ENCODE assay signal across 14 cellular contexts in the genomic region with DNA sequence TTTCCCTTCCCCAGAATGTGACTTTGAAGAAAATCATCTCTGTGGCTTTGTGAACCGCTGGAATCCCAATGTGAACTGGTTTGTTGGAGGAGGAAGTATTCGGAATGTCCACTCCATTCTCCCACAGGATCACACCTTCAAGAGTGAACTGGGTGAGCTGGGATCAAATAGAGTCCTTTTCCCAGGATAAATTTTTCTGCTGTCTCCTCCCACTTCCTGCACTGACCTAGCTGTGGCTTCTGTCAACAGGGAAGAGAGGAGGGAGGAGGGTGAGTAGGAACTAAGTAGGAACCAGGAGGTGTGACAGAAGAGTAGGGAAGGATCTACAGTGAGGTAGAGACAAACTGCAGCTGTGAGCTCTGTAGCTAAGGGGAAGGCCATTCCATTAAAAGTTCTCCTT.
A peak's percentile ranks its signal among the peaks of the same experiment; 100 is the strongest.
DNase-seq lines count a peak whose midpoint lies in the region; ATAC-seq, FAIRE-seq and TF ChIP-seq lines count a peak whose summit lies in the region.
"Had no signal": no experiment of that assay in that cellular context is flagged by ENCODE, and none has a peak within 500 bp of the region (broad histone marks: within the 10 kb centered on the region; RNA-seq: fewer than 3 reads in every experiment).

No MANE protein-coding gene starts in this region.

- no peak overlapping the region for H3K4me3 ChIP-seq in HepG2 (replicated peaks in 1 of 3; ENCODE audit: insufficient read depth in 1 of 3, low read depth in 2 of 3, low read length in 3 of 3)
- H3K4me3 ChIP-seq in right lobe of liver: no peak overlapping the region
- H3K4me3 ChIP-seq in gastroesophageal sphincter: no peak overlapping the region
- no peak overlapping the region for H3K4me3 ChIP-seq in dorsolateral prefrontal cortex
- no peak overlapping the region for H3K4me3 ChIP-seq in suprapubic skin
- H3K4me3 ChIP-seq: transverse colon had no signal

- H3K4me1 ChIP-seq in HepG2 (ENCODE audit: insufficient read depth, low read length) (peaks cover 33% of the 10 kb centered on the region), right lobe of liver (no peaks in the 10 kb centered on the region), gastroesophageal sphincter (peaks cover 13 to 66% (median 17%) of the 10 kb centered on the region in 3 donors), suprapubic skin (peaks cover 9% of the 10 kb centered on the region)

- POLR2A ChIA-PET in HepG2 (lab: Yijun Ruan, JAX): no interaction called here

- no peak for TF ChIP-seq EP300 in HepG2 (IDR thresholded peaks at IDR 0.05; ENCODE audit: low read depth in 2 of 2, low read length in 2 of 2)
- TF ChIP-seq EP300 in HepG2 (CRISPR knock-in tag; IDR thresholded peaks at IDR 0.05; ENCODE audit: borderline replicate concordance): no peak
- TF ChIP-seq EP300 in gastroesophageal sphincter (IDR thresholded peaks at IDR 0.05): no peak
- TF ChIP-seq EP300 in suprapubic skin (IDR thresholded peaks at IDR 0.05): no peak

- TF ChIP-seq RAD21 in HepG2 (CRISPR knock-in tag; IDR thresholded peaks at IDR 0.05): no peak

- TF ChIP-seq CTCF in HepG2 (CRISPR knock-in tag; IDR thresholded peaks at IDR 0.05) (no peak), right lobe of liver (IDR thresholded peaks at IDR 0.05) (no peak), gastroesophageal sphincter (IDR thresholded peaks at IDR 0.05) (no peak), dorsolateral prefrontal cortex (IDR thresholded peaks at IDR 0.05 in 54 of 56, conservative IDR thresholded peaks at IDR 0.05 in 2 of 56; ENCODE audit: low read depth in 1 of 56, partially characterized antibody in 56 of 56) (no peak), suprapubic skin (IDR thresholded peaks at IDR 0.05) (no peak)

- no peak overlapping the region for H3K9ac ChIP-seq in HepG2 (ENCODE audit: insufficient read depth, low read depth, low read length)

- no peak overlapping the region for H2AFZ ChIP-seq in HepG2 (ENCODE audit: low read length)

- H3K27ac ChIP-seq in HepG2 (ENCODE audit: extremely low read length, insufficient read depth, low read length) (no peak overlapping the region), right lobe of liver (no peak overlapping the region), gastroesophageal sphincter (peak overlapping the region in 3 of 4 donors; percentile 64 to 79 (median 72)), dorsolateral prefrontal cortex (no peak overlapping the region), suprapubic skin (no peak overlapping the region)
- H3K27ac ChIP-seq: neutrophil had no signal

- DNase-seq in HepG2 (ENCODE audit: low spot score): peak; percentile 17
- no peak for DNase-seq in right lobe of liver
- DNase-seq in NCI-H226: peak; percentile 34
- no peak for DNase-seq in dorsolateral prefrontal cortex
- no peak for DNase-seq in suprapubic skin (ENCODE audit: low spot score in 2 of 2)
- DNase-seq: activated T-cell treated with anti-CD3 and anti-CD28 coated beads for 4 hours, cerebellar nuclear complex had no signal

- 59% methylated on average over 2 of the region's 2 CpGs for WGBS in HepG2 (ENCODE audit: low lambda C conversion rate)
- WGBS in right lobe of liver (ENCODE audit: insufficient coverage, low coverage, low lambda C conversion rate, missing lambda C conversion rate): 79% methylated on average over 2 of the region's 2 CpGs
- 79 to 100% methylated on average over 1 to 2 of the region's 2 CpGs for WGBS in gastroesophageal sphincter (ENCODE audit: low coverage in 1 of 2), 2 donors
- 90% methylated on average over 2 of the region's 2 CpGs for WGBS in suprapubic skin

- no peak for FAIRE-seq in HepG2 (lab: Jason Lieb, UNC)
- FAIRE-seq: GM19239 had no signal

- intact Hi-C loops in HepG2 (cut with micrococcal nuclease; ENCODE audit: unreplicated experiment): loop anchor here (1.0 to 5.0 kb wide), 2 partner anchors 114 to 141 kb away; no protein-coding TSS in a partner anchor
- intact Hi-C loops in right lobe of liver (cut with DNase I): loop anchor here (5.0 kb wide), 2 partner anchors 141 to 146 kb away; no protein-coding TSS in a partner anchor
- intact Hi-C loops in dorsolateral prefrontal cortex (cut with DNase I): loop anchor here in 1 of 2 donors (5.0 to 10.0 kb wide), 2 partner anchors 68 to 141 kb away; partner anchors contain the start of gene MAMDC2

- peaks cover 0 to 2% of the 10 kb centered on the region in 2 experiments; a peak in 1 of 5 replicates for H3K27me3 ChIP-seq in HepG2 (ENCODE audit: control insufficient read depth in 1 of 2, insufficient read depth in 2 of 2, low read length in 2 of 2)
- no peaks in the 10 kb centered on the region for H3K27me3 ChIP-seq in right lobe of liver
- H3K27me3 ChIP-seq in gastroesophageal sphincter: no peaks in the 10 kb centered on the region
- no peaks in the 10 kb centered on the region for H3K27me3 ChIP-seq in dorsolateral prefrontal cortex
- no peaks in the 10 kb centered on the region for H3K27me3 ChIP-seq in suprapubic skin
- H3K27me3 ChIP-seq: neutrophil, transverse colon had no signal

- no peak for TF ChIP-seq POLR2A in HepG2 (IDR thresholded peaks at IDR 0.05; ENCODE audit: insufficient read depth in 1 of 2, low read depth in 2 of 2, low read length in 2 of 2)
- no peak for TF ChIP-seq POLR2A in right lobe of liver (IDR thresholded peaks at IDR 0.05)
- no peak for TF ChIP-seq POLR2A in gastroesophageal sphincter (IDR thresholded peaks at IDR 0.05)
- TF ChIP-seq POLR2A in suprapubic skin (IDR thresholded peaks at IDR 0.05): no peak

- ATAC-seq in HepG2: peak; percentile 58
- no peak for ATAC-seq in right lobe of liver
- no peak for ATAC-seq in gastroesophageal sphincter
- ATAC-seq in HG02759 (IDR thresholded peaks at IDR 0.05; ENCODE audit: unreplicated experiment): no peak
- ATAC-seq in HG02610 (IDR thresholded peaks at IDR 0.05; ENCODE audit: unreplicated experiment): no peak
- ATAC-seq: stimulated activated memory B cell treated with anti-CD40 and anti-IgM and Interleukin-4, amounts not matched to agents 10 μg/mL and 1 μg/mL and 100 μg/mL, for 72 hours had no signal

- H3K4me2 ChIP-seq in HepG2 (ENCODE audit: low read depth, low read length): peak overlapping the region; percentile 18; the same call in 1 of the 2 replicates

- no TSS peak for BruUV-seq in HepG2 (replicated peaks; lab: Mats Ljungman, UMichigan)

- CTCF ChIA-PET in HepG2 (lab: Yijun Ruan, JAX; ENCODE audit: low intra/inter-chr PET ratio, low total read pairs): interaction anchor here (2.4 kb wide), 1 partner anchor 141 kb away, joined by 10 read pairs; no protein-coding TSS in a partner anchor

- in situ Hi-C loops in HepG2 (cut with HindIII; ENCODE audit: extremely low pct_ligation_motif_present, low pct_unique_long_range_greater_than_20kb): loop anchor here (5.0 kb wide), 1 partner anchor 141 kb away; no protein-coding TSS in a partner anchor

- H3K79me2 ChIP-seq in HepG2 (ENCODE audit: insufficient read depth, low read length): no peaks in the 10 kb centered on the region

- no peaks in the 10 kb centered on the region for H3K36me3 ChIP-seq in HepG2 (replicated peaks in 1 of 2; ENCODE audit: control insufficient read depth in 1 of 2, insufficient read depth in 2 of 2, low read length in 2 of 2)
- no peaks in the 10 kb centered on the region for H3K36me3 ChIP-seq in right lobe of liver
- H3K36me3 ChIP-seq in gastroesophageal sphincter: peaks cover 6 to 100% of the 10 kb centered on the region in 2 donors
- no peaks in the 10 kb centered on the region for H3K36me3 ChIP-seq in suprapubic skin
- H3K36me3 ChIP-seq: neutrophil, transverse colon had no signal

- H3K9me3 ChIP-seq in HepG2 (ENCODE audit: low read length) (no peaks in the 10 kb centered on the region), right lobe of liver (no peaks in the 10 kb centered on the region), gastroesophageal sphincter (no peaks in the 10 kb centered on the region), suprapubic skin (no peaks in the 10 kb centered on the region)
- H3K9me3 ChIP-seq: neutrophil, transverse colon had no signal

- no peaks in the 10 kb centered on the region for H4K20me1 ChIP-seq in HepG2 (ENCODE audit: insufficient read depth, low read length)

TF ChIP-seq in HepG2, 621 proteins besides CTCF, POLR2A, EP300 and RAD21 (continues in another document):
- no peak for TF ChIP-seq STAT5B (CRISPR knock-in tag; IDR thresholded peaks at IDR 0.05)
- TF ChIP-seq ETV5 (CRISPR knock-in tag; IDR thresholded peaks at IDR 0.05; ENCODE audit: borderline replicate concordance): peak; percentile 37; the same call in 1 of the 2 replicates
- TF ChIP-seq ZNF18 (CRISPR knock-in tag; IDR thresholded peaks at IDR 0.05; ENCODE audit: insufficient replicate concordance): peak; percentile 80
- TF ChIP-seq FOXA1 (IDR thresholded peaks at IDR 0.05): no peak
- peak; percentile 55; the same call in 1 of the 2 replicates for TF ChIP-seq FOXA1 (CRISPR knock-in tag; IDR thresholded peaks at IDR 0.05)
- 0 out of 2 replicates have a peak, but pooled peaks have one; percentile 11 for TF ChIP-seq NPAS2 (CRISPR knock-in tag; IDR thresholded peaks at IDR 0.05; ENCODE audit: borderline replicate concordance)
- TF ChIP-seq ELF3 (CRISPR knock-in tag; IDR thresholded peaks at IDR 0.05): peak; percentile 34; the same call in 1 of the 2 replicates
- no peak for TF ChIP-seq POGK (CRISPR knock-in tag; conservative IDR thresholded peaks at IDR 0.05)
- TF ChIP-seq FOXA3 (CRISPR knock-in tag; IDR thresholded peaks at IDR 0.05): peak; percentile 31; the same call in 1 of the 2 replicates

Comparison
In these comparisons a context has a peak if more than half of its experiments do, and no peak if none do; other contexts are left out.
1. DNase-seq: peak in HepG2 (single experiment) and NCI-H226 (single experiment); none in right lobe of liver (0 of 3), dorsolateral prefrontal cortex (0 of 10) and suprapubic skin (0 of 2).
2. H3K27ac ChIP-seq: peak in gastroesophageal sphincter (3 of 4); none in HepG2 (single experiment), right lobe of liver (0 of 3), dorsolateral prefrontal cortex (0 of 59) and suprapubic skin (single experiment).